22 cellular contexts compared by ENCODE assay signal in genomic region chr4:138409670-138410069, GRCh38.
DNase-seq lines count a peak whose midpoint lies in the region; ATAC-seq, FAIRE-seq and TF ChIP-seq lines count a peak whose summit lies in the region.
"Had no signal": no experiment of that assay in that cellular context is flagged by ENCODE, and none has a peak within 500 bp of the region (broad histone marks: within the 10 kb centered on the region; RNA-seq: fewer than 3 reads in every experiment).

No MANE protein-coding gene starts in this region.

- TF ChIP-seq CTCF in GM20000 (IDR thresholded peaks at IDR 0.05; ENCODE audit: extremely low read depth, missing control alignments) (no peak), heart left ventricle (IDR thresholded peaks at IDR 0.05) (no peak), kidney (IDR thresholded peaks at IDR 0.05; ENCODE audit: borderline replicate concordance, extremely low read depth, insufficient read depth) (no peak)

- no peaks in the 10 kb centered on the region for H3K9me3 ChIP-seq in heart left ventricle
- no peaks in the 10 kb centered on the region for H3K9me3 ChIP-seq in kidney (ENCODE audit: control insufficient read depth in 1 of 2, low read length in 2 of 2)
- H3K9me3 ChIP-seq: mucosa of descending colon, psoas muscle had no signal

- H3K27me3 ChIP-seq in heart left ventricle: no peaks in the 10 kb centered on the region
- H3K27me3 ChIP-seq: neural progenitor cell had no signal

- H3K36me3 ChIP-seq in heart left ventricle: no peaks in the 10 kb centered on the region
- no peaks in the 10 kb centered on the region for H3K36me3 ChIP-seq in kidney (ENCODE audit: control insufficient read depth in 1 of 2, insufficient read depth in 2 of 2, low read length in 2 of 2)
- H3K36me3 ChIP-seq: neural progenitor cell had no signal

- TF ChIP-seq POLR2A in heart left ventricle (IDR thresholded peaks at IDR 0.05): no peak

- H3K4me1 ChIP-seq in heart left ventricle (peaks cover 0 to 31% (median 0%) of the 10 kb centered on the region in 12 donors), kidney (ENCODE audit: control insufficient read depth in 1 of 2, insufficient read depth in 1 of 2, low read depth in 1 of 2, low read length in 2 of 2) (peaks cover 4 to 6% of the 10 kb centered on the region in 2 donors)
- H3K4me1 ChIP-seq: neural progenitor cell, psoas muscle had no signal

- DNase-seq in GM20000 (ENCODE audit: low spot score) (no peak), heart left ventricle (no peak), kidney (no peak), NCI-H1048 (lab: John Stamatoyannopoulos, UW) (no peak)
- DNase-seq: activated CD8-positive, alpha-beta memory T cell treated with anti-CD3 and anti-CD28 coated beads, Interleukin-2, amount 10 ng/mL, durations not matched to agents 7 days and 5 days; activated naive CD8-positive, alpha-beta T cell treated with anti-CD3 and anti-CD28 coated beads, Interleukin-2, amount 50 U/mL, for 24 hours; COR-L47; DND-41; HFFc6; mucosa of descending colon; NCI-H1417; psoas muscle; stimulated activated naive CD8-positive, alpha-beta T cell treated with anti-CD3 and anti-CD28 coated beads, Interleukin-15, amount 100 ng/mL, for 72 hours; SW 1271; trophoblast cell had no signal

- intact Hi-C loops in heart left ventricle (cut with DNase I): no loop called here
- intact Hi-C loops in kidney (cut with DNase I): no loop called here

- H3K9ac ChIP-seq in kidney (ENCODE audit: low read length in 2 of 2): no peak overlapping the region
- H3K9ac ChIP-seq: neural progenitor cell had no signal

- H3K27ac ChIP-seq in heart left ventricle (no peak overlapping the region), kidney (ENCODE audit: low read depth in 2 of 2, low read length in 2 of 2) (no peak overlapping the region)
- H3K27ac ChIP-seq: coronary artery, neural progenitor cell, psoas muscle had no signal

- WGBS in heart left ventricle, 4 donors: 82 to 89% (median 87%) methylated on average over 3 of the region's 3 CpGs

- ATAC-seq in GM18907 (IDR thresholded peaks at IDR 0.05; ENCODE audit: unreplicated experiment) (peak; percentile 28), GM21529 (IDR thresholded peaks at IDR 0.05; ENCODE audit: unreplicated experiment) (peak; percentile 49), HG03060 (IDR thresholded peaks at IDR 0.05; ENCODE audit: low read depth, unreplicated experiment) (peak; percentile 26), heart left ventricle (no peak)
- ATAC-seq: activated CD8-positive, alpha-beta memory T cell treated with anti-CD3 and anti-CD28 coated beads, Interleukin-2, amount 10 ng/mL, durations not matched to agents 7 days and 5 days; activated naive CD8-positive, alpha-beta T cell treated with anti-CD3 and anti-CD28 coated beads, Interleukin-2, amount 50 U/mL, for 24 hours; activated T-helper 17 cell treated with anti-CD3 and anti-CD28 coated beads, Interleukin-2, amount 50 U/mL, for 72 hours; mucosa of descending colon; psoas muscle; Right ventricle myocardium inferior; stimulated activated naive CD8-positive, alpha-beta T cell treated with anti-CD3 and anti-CD28 coated beads, Interleukin-15, amount 100 ng/mL, for 72 hours had no signal

- H3K4me3 ChIP-seq in heart left ventricle: no peak overlapping the region
- H3K4me3 ChIP-seq in kidney (ENCODE audit: low read length in 2 of 2): no peak overlapping the region
- H3K4me3 ChIP-seq: coronary artery, mucosa of descending colon, neural progenitor cell, psoas muscle had no signal

- no peak for FAIRE-seq in kidney (lab: Jason Lieb, UNC)

Comparison
In these comparisons a context has a peak if more than half of its experiments do, and no peak if none do; other contexts are left out.
1. ATAC-seq: peak in GM18907 (single experiment), GM21529 (single experiment) and HG03060 (single experiment); none in heart left ventricle (0 of 4).